In the genomic region with DNA sequence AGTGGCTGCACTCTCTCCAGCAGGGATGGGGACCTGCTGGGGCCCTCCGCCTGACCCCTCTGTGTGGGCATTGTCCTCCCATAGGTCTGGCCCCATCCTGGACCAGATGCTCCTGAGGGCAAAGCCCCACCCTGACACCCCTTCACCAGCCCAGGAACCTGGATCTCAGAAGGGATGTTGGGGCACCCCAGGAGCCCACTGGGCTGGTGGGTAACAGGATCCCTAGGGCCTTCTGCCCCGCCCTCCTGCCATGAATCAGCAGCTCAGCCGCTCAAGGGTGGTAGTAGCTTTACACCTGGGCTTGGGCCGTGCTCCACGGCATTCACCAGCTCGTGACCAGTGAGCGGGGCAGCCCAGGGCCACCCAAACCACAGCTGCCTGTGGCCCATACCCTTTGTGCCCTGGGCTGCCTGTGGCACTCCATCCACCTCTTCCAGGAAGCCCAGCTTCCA, we compare ENCODE assay signal across 8 cellular contexts. TPM values are rescaled to one million over a fixed set of nuclear protein-coding genes. Genes with fewer than 3 reads are reported as not detected.
DNase-seq lines count a peak whose midpoint lies in the region; ATAC-seq lines count a peak whose summit lies in the region.

No MANE protein-coding gene starts in this region.

- H3K27ac Mint-ChIP-seq in IgD-negative memory B cell, result no peak overlapping the region
- H3K27ac Mint-ChIP-seq in activated T-helper 17 cell treated with anti-CD3 and anti-CD28 coated beads, Interleukin-2, amount 50 U/mL, for 72 hours, result no peak overlapping the region
- H3K27ac Mint-ChIP-seq in natural killer cell treated with Interleukin-12 subunit alpha and Interleukin-12 subunit beta and Interleukin-15 and Interleukin-18, amount 100 ng/mL, for 72 hours, result no peak overlapping the region

- peak overlapping the region; percentile 26 to 91 (median 61) for H3K4me3 Mint-ChIP-seq in IgD-negative memory B cell
- H3K4me3 Mint-ChIP-seq in activated T-helper 17 cell treated with anti-CD3 and anti-CD28 coated beads, Interleukin-2, amount 50 U/mL, for 72 hours, result peak overlapping the region; percentile 69
- peak overlapping the region; percentile 73 for H3K4me3 Mint-ChIP-seq in natural killer cell treated with Interleukin-12 subunit alpha and Interleukin-12 subunit beta and Interleukin-15 and Interleukin-18, amount 100 ng/mL, for 72 hours

- DNase-seq in NCI-H82 (lab: John Stamatoyannopoulos, UW) (peak; percentile 40), NCI-H82 treated with DMSO at 0.1 percent for 48 hours (lab: John Stamatoyannopoulos, UW; ENCODE audit: unreplicated experiment) (no peak), hypothalamus (lab: John Stamatoyannopoulos, UW) (no peak), LoVo (ENCODE audit: low spot score) (no peak)
- DNase-seq in natural killer cell treated with Interleukin-12 subunit alpha and Interleukin-12 subunit beta and Interleukin-15 and Interleukin-18, amount 100 ng/mL, for 72 hours (ENCODE audit: low spot score), result no peak
- no peak for DNase-seq in activated CD8-positive, alpha-beta memory T cell treated with anti-CD3 and anti-CD28 coated beads for 24 hours

- H3K9me3 Mint-ChIP-seq in IgD-negative memory B cell, result no peaks in the 10 kb centered on the region
- H3K9me3 Mint-ChIP-seq in activated T-helper 17 cell treated with anti-CD3 and anti-CD28 coated beads, Interleukin-2, amount 50 U/mL, for 72 hours, result no peaks in the 10 kb centered on the region
- no peaks in the 10 kb centered on the region for H3K9me3 Mint-ChIP-seq in natural killer cell treated with Interleukin-12 subunit alpha and Interleukin-12 subunit beta and Interleukin-15 and Interleukin-18, amount 100 ng/mL, for 72 hours

- H3K27me3 Mint-ChIP-seq in IgD-negative memory B cell, result peaks cover 9% of the 10 kb centered on the region
- peaks cover 10% of the 10 kb centered on the region for H3K27me3 Mint-ChIP-seq in activated T-helper 17 cell treated with anti-CD3 and anti-CD28 coated beads, Interleukin-2, amount 50 U/mL, for 72 hours
- H3K27me3 Mint-ChIP-seq in natural killer cell treated with Interleukin-12 subunit alpha and Interleukin-12 subunit beta and Interleukin-15 and Interleukin-18, amount 100 ng/mL, for 72 hours, result peaks cover 0 to 7% of the 10 kb centered on the region in 2 donors

- H3K4me1 Mint-ChIP-seq in IgD-negative memory B cell, result peaks cover 0 to 6% (median 0%) of the 10 kb centered on the region in 3 donors
- no peaks in the 10 kb centered on the region for H3K4me1 Mint-ChIP-seq in activated T-helper 17 cell treated with anti-CD3 and anti-CD28 coated beads, Interleukin-2, amount 50 U/mL, for 72 hours
- H3K4me1 Mint-ChIP-seq in natural killer cell treated with Interleukin-12 subunit alpha and Interleukin-12 subunit beta and Interleukin-15 and Interleukin-18, amount 100 ng/mL, for 72 hours (ENCODE audit: low read depth in 2 of 2), result peaks cover 4 to 5% of the 10 kb centered on the region in 2 donors

- no peaks in the 10 kb centered on the region for H3K36me3 Mint-ChIP-seq in IgD-negative memory B cell
- no peaks in the 10 kb centered on the region for H3K36me3 Mint-ChIP-seq in activated T-helper 17 cell treated with anti-CD3 and anti-CD28 coated beads, Interleukin-2, amount 50 U/mL, for 72 hours (ENCODE audit: low read depth)
- no peaks in the 10 kb centered on the region for H3K36me3 Mint-ChIP-seq in natural killer cell treated with Interleukin-12 subunit alpha and Interleukin-12 subunit beta and Interleukin-15 and Interleukin-18, amount 100 ng/mL, for 72 hours

- no peak for ATAC-seq in activated T-helper 17 cell treated with anti-CD3 and anti-CD28 coated beads, Interleukin-2, amount 50 U/mL, for 72 hours (replicated peaks)
- ATAC-seq in natural killer cell treated with Interleukin-12 subunit alpha and Interleukin-12 subunit beta and Interleukin-15 and Interleukin-18, amount 100 ng/mL, for 72 hours, result no peak

RNA-seq across cellular contexts. Expression of a gene that starts 1.0 kb away (rescaled TPM):
- polyA plus RNA-seq in IgD-negative memory B cell, result 0.94 TPM
- total RNA-seq in activated T-helper 17 cell treated with anti-CD3 and anti-CD28 coated beads, Interleukin-2, amount 50 U/mL, for 72 hours, result 10 to 100 TPM in 1 of 2 donors, 1 to 10 TPM in 1; 5.0 to 14.8 TPM
- total RNA-seq in natural killer cell treated with Interleukin-12 subunit alpha and Interleukin-12 subunit beta and Interleukin-15 and Interleukin-18, amount 100 ng/mL, for 72 hours, result 1 to 10 TPM; 1.6 to 9.0 TPM

RNA-seq across cellular contexts. Expression of a gene that starts 7.7 kb away (rescaled TPM):
- 0.59 TPM for polyA plus RNA-seq in IgD-negative memory B cell
- total RNA-seq in activated T-helper 17 cell treated with anti-CD3 and anti-CD28 coated beads, Interleukin-2, amount 50 U/mL, for 72 hours, result 10 to 100 TPM; 20.9 to 21.7 TPM
- total RNA-seq in natural killer cell treated with Interleukin-12 subunit alpha and Interleukin-12 subunit beta and Interleukin-15 and Interleukin-18, amount 100 ng/mL, for 72 hours, result 10 to 100 TPM; 10.2 to 15.1 TPM

RNA-seq across cellular contexts. Expression of a gene that starts 11.4 kb away (rescaled TPM):
- 8.6 TPM for polyA plus RNA-seq in IgD-negative memory B cell
- 10 to 100 TPM; 66.4 to 67.5 TPM for total RNA-seq in activated T-helper 17 cell treated with anti-CD3 and anti-CD28 coated beads, Interleukin-2, amount 50 U/mL, for 72 hours
- 100 to 1,000 TPM in 1 of 2 donors, 10 to 100 TPM in 1; 54.5 to 113 TPM for total RNA-seq in natural killer cell treated with Interleukin-12 subunit alpha and Interleukin-12 subunit beta and Interleukin-15 and Interleukin-18, amount 100 ng/mL, for 72 hours

RNA-seq across cellular contexts. Expression of a gene that starts 17.7 kb away (rescaled TPM):
- 17.0 TPM for polyA plus RNA-seq in IgD-negative memory B cell
- total RNA-seq in activated T-helper 17 cell treated with anti-CD3 and anti-CD28 coated beads, Interleukin-2, amount 50 U/mL, for 72 hours, result 10 to 100 TPM; 44.5 to 51.1 TPM
- total RNA-seq in natural killer cell treated with Interleukin-12 subunit alpha and Interleukin-12 subunit beta and Interleukin-15 and Interleukin-18, amount 100 ng/mL, for 72 hours, result 10 to 100 TPM; 47.6 to 80.1 TPM

RNA-seq across cellular contexts. Expression of a gene that starts 45.0 kb away (rescaled TPM):
- 2.7 TPM for polyA plus RNA-seq in IgD-negative memory B cell
- 10 to 100 TPM; 29.1 to 30.4 TPM for total RNA-seq in activated T-helper 17 cell treated with anti-CD3 and anti-CD28 coated beads, Interleukin-2, amount 50 U/mL, for 72 hours
- 1 to 10 TPM; 4.4 to 5.5 TPM for total RNA-seq in natural killer cell treated with Interleukin-12 subunit alpha and Interleukin-12 subunit beta and Interleukin-15 and Interleukin-18, amount 100 ng/mL, for 72 hours
